Comparison of ENCODE assay signal across 1 cellular context in the genomic region with DNA sequence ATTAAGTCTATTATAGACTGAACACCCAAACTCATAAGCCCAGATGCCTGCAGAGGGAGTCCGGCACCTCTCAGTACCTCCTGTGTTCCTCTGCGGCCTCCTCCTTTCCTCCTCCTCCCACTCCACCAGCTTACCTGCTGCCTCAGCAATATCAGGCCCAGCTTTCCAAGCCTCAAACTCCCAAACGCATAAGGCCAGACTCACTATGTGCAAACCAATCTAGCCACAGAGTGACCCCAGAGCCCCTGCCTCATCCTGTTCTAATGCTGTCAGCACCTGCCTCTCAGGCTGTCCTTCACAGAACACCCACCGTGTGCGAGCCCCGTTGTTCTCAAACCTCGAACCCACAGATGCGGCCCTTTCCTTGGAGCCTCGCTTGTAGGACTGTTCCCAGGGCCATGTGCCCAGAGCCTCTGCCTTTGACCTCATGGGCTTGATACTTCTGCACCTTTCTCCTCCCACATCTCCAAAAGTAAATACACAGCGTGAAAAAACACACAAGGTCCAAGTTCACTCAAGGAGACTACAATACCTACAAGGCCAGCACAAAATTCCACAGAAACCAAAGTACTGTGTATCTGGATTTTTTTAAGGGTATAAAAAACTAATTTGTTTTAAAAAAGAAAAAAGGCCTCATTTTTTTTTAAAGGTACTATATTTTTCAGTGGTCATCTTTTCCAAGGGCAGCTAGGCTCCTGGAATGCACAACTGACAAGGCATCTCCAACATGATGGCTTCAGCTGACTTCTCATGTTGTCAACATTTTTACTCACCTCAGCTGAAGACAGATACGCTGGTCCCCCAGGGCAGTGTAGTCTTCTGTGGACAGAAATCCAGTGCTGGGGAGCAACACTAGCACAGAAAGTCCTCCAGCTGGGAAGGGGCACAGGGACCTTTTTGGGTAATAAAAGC.
A peak's percentile ranks its signal among the peaks of the same experiment; 100 is the strongest.
TF ChIP-seq lines count a peak whose summit lies in the region.

No MANE protein-coding gene starts in this region.

TF ChIP-seq in HepG2, 621 proteins besides CTCF, POLR2A, EP300 and RAD21 (continues in another document):
- peak; percentile 47; the same call in 1 of the 2 replicates for TF ChIP-seq GATA4 (IDR thresholded peaks at IDR 0.05; ENCODE audit: borderline replicate concordance, low read depth)
- TF ChIP-seq RBM22 (optimal IDR thresholded peaks at IDR 0.05; ENCODE audit: low read length), result peak; percentile 39
- peak; percentile 88 for TF ChIP-seq ZSCAN21 (CRISPR knock-in tag; IDR thresholded peaks at IDR 0.05; ENCODE audit: borderline replicate concordance)
- TF ChIP-seq ZMAT5 (CRISPR knock-in tag; IDR thresholded peaks at IDR 0.05; ENCODE audit: borderline replicate concordance, low read depth), result no peak
- TF ChIP-seq ZNF34 (CRISPR knock-in tag; IDR thresholded peaks at IDR 0.05; ENCODE audit: borderline replicate concordance), result no peak
- TF ChIP-seq ZFP62 (CRISPR knock-in tag; IDR thresholded peaks at IDR 0.05), result no peak
- TF ChIP-seq MAFG (CRISPR knock-in tag; IDR thresholded peaks at IDR 0.05), result peak; percentile 83
- TF ChIP-seq GATAD1 (CRISPR knock-in tag; IDR thresholded peaks at IDR 0.05), result peak; percentile 75
- TF ChIP-seq, protein P1, sequence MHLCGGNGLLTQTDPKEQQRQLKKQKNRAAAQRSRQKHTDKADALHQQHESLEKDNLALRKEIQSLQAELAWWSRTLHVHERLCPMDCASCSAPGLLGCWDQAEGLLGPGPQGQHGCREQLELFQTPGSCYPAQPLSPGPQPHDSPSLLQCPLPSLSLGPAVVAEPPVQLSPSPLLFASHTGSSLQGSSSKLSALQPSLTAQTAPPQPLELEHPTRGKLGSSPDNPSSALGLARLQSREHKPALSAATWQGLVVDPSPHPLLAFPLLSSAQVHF (CRISPR knock-in tag; IDR thresholded peaks at IDR 0.05), result no peak
- TF ChIP-seq GPN1 (CRISPR knock-in tag; IDR thresholded peaks at IDR 0.05; ENCODE audit: borderline replicate concordance), result peak; percentile 55; the same call in 1 of the 2 replicates
- peak; percentile 81 for TF ChIP-seq XRCC5 (optimal IDR thresholded peaks at IDR 0.05; ENCODE audit: low read length)
- TF ChIP-seq ZBTB1 (CRISPR knock-in tag; IDR thresholded peaks at IDR 0.05; ENCODE audit: borderline replicate concordance), result no peak
- no peak for TF ChIP-seq JUND (CRISPR knock-in tag; IDR thresholded peaks at IDR 0.05)
- no peak for TF ChIP-seq ZKSCAN5 (CRISPR knock-in tag; IDR thresholded peaks at IDR 0.05)
- TF ChIP-seq BORCS8-MEF2B (CRISPR knock-in tag; IDR thresholded peaks at IDR 0.05), result peak; percentile 98
- TF ChIP-seq ESRRA (CRISPR knock-in tag; IDR thresholded peaks at IDR 0.05; ENCODE audit: low read depth), result peak; percentile 87
- TF ChIP-seq POLR2G (IDR thresholded peaks at IDR 0.05; ENCODE audit: low read depth, low read length), result peak; percentile 51; the same call in 1 of the 2 replicates
- TF ChIP-seq AGO1 (IDR thresholded peaks at IDR 0.05; ENCODE audit: low read depth, low read length, poor library complexity, severe bottlenecking), result no peak
- TF ChIP-seq SETDB1 (CRISPR knock-in tag; IDR thresholded peaks at IDR 0.05; ENCODE audit: borderline replicate concordance), result no peak
- no peak for TF ChIP-seq SALL2 (CRISPR knock-in tag; IDR thresholded peaks at IDR 0.05)
- TF ChIP-seq PCBP1 (IDR thresholded peaks at IDR 0.05; ENCODE audit: borderline replicate concordance, low read depth, low read length), result no peak
- TF ChIP-seq ZZZ3 (CRISPR knock-in tag; IDR thresholded peaks at IDR 0.05; ENCODE audit: borderline replicate concordance), result peak; percentile 47; the same call in 1 of the 2 replicates
- TF ChIP-seq STAT5B (CRISPR knock-in tag; IDR thresholded peaks at IDR 0.05), result 0 out of 2 replicates have a peak, but pooled peaks have one; percentile 34
- TF ChIP-seq ZNF33B (CRISPR knock-in tag; IDR thresholded peaks at IDR 0.05), result peak; percentile 96
- no peak for TF ChIP-seq ZNF83 (CRISPR knock-in tag; IDR thresholded peaks at IDR 0.05; ENCODE audit: borderline replicate concordance)
- TF ChIP-seq ZNF687 (CRISPR knock-in tag; IDR thresholded peaks at IDR 0.05), result peak; percentile 100
- TF ChIP-seq, protein P2, sequence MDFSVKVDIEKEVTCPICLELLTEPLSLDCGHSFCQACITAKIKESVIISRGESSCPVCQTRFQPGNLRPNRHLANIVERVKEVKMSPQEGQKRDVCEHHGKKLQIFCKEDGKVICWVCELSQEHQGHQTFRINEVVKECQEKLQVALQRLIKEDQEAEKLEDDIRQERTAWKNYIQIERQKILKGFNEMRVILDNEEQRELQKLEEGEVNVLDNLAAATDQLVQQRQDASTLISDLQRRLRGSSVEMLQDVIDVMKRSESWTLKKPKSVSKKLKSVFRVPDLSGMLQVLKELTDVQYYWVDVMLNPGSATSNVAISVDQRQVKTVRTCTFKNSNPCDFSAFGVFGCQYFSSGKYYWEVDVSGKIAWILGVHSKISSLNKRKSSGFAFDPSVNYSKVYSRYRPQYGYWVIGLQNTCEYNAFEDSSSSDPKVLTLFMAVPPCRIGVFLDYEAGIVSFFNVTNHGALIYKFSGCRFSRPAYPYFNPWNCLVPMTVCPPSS (IDR thresholded peaks at IDR 0.05), result no peak
- peak; percentile 86; the same call in 1 of the 2 replicates for TF ChIP-seq SIN3A (IDR thresholded peaks at IDR 0.05; ENCODE audit: borderline replicate concordance, low read depth, low read length)
- no peak for TF ChIP-seq POLR2AphosphoS5 (IDR thresholded peaks at IDR 0.05; ENCODE audit: low read depth, low read length)
- no peak for TF ChIP-seq PHB2 (IDR thresholded peaks at IDR 0.05; ENCODE audit: partially characterized antibody)
- TF ChIP-seq, protein P3, sequence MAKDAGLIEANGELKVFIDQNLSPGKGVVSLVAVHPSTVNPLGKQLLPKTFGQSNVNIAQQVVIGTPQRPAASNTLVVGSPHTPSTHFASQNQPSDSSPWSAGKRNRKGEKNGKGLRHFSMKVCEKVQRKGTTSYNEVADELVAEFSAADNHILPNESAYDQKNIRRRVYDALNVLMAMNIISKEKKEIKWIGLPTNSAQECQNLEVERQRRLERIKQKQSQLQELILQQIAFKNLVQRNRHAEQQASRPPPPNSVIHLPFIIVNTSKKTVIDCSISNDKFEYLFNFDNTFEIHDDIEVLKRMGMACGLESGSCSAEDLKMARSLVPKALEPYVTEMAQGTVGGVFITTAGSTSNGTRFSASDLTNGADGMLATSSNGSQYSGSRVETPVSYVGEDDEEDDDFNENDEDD (CRISPR knock-in tag; IDR thresholded peaks at IDR 0.05; ENCODE audit: borderline replicate concordance), result peak; percentile 97
- TF ChIP-seq ZNF383 (CRISPR knock-in tag; IDR thresholded peaks at IDR 0.05; ENCODE audit: borderline replicate concordance), result no peak
- TF ChIP-seq ZNF33A (CRISPR knock-in tag; IDR thresholded peaks at IDR 0.05; ENCODE audit: borderline replicate concordance), result no peak
- TF ChIP-seq ZNF746 (CRISPR knock-in tag; IDR thresholded peaks at IDR 0.05), result peak; percentile 87; the same call in 1 of the 2 replicates
- TF ChIP-seq TAF15 (IDR thresholded peaks at IDR 0.05; ENCODE audit: low read depth, low read length, poor library complexity, severe bottlenecking), result no peak
- no peak for TF ChIP-seq ZNF101 (CRISPR knock-in tag; IDR thresholded peaks at IDR 0.05; ENCODE audit: borderline replicate concordance, low read depth)
- TF ChIP-seq, protein P4, sequence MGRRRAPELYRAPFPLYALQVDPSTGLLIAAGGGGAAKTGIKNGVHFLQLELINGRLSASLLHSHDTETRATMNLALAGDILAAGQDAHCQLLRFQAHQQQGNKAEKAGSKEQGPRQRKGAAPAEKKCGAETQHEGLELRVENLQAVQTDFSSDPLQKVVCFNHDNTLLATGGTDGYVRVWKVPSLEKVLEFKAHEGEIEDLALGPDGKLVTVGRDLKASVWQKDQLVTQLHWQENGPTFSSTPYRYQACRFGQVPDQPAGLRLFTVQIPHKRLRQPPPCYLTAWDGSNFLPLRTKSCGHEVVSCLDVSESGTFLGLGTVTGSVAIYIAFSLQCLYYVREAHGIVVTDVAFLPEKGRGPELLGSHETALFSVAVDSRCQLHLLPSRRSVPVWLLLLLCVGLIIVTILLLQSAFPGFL (CRISPR knock-in tag; IDR thresholded peaks at IDR 0.05), result no peak
- TF ChIP-seq ATF7 (IDR thresholded peaks at IDR 0.05), result no peak
- TF ChIP-seq ATF7 (CRISPR knock-in tag; IDR thresholded peaks at IDR 0.05), result peak; percentile 54
- peak; percentile 90 for TF ChIP-seq ZNF121 (CRISPR knock-in tag; IDR thresholded peaks at IDR 0.05)
- TF ChIP-seq, protein P5, sequence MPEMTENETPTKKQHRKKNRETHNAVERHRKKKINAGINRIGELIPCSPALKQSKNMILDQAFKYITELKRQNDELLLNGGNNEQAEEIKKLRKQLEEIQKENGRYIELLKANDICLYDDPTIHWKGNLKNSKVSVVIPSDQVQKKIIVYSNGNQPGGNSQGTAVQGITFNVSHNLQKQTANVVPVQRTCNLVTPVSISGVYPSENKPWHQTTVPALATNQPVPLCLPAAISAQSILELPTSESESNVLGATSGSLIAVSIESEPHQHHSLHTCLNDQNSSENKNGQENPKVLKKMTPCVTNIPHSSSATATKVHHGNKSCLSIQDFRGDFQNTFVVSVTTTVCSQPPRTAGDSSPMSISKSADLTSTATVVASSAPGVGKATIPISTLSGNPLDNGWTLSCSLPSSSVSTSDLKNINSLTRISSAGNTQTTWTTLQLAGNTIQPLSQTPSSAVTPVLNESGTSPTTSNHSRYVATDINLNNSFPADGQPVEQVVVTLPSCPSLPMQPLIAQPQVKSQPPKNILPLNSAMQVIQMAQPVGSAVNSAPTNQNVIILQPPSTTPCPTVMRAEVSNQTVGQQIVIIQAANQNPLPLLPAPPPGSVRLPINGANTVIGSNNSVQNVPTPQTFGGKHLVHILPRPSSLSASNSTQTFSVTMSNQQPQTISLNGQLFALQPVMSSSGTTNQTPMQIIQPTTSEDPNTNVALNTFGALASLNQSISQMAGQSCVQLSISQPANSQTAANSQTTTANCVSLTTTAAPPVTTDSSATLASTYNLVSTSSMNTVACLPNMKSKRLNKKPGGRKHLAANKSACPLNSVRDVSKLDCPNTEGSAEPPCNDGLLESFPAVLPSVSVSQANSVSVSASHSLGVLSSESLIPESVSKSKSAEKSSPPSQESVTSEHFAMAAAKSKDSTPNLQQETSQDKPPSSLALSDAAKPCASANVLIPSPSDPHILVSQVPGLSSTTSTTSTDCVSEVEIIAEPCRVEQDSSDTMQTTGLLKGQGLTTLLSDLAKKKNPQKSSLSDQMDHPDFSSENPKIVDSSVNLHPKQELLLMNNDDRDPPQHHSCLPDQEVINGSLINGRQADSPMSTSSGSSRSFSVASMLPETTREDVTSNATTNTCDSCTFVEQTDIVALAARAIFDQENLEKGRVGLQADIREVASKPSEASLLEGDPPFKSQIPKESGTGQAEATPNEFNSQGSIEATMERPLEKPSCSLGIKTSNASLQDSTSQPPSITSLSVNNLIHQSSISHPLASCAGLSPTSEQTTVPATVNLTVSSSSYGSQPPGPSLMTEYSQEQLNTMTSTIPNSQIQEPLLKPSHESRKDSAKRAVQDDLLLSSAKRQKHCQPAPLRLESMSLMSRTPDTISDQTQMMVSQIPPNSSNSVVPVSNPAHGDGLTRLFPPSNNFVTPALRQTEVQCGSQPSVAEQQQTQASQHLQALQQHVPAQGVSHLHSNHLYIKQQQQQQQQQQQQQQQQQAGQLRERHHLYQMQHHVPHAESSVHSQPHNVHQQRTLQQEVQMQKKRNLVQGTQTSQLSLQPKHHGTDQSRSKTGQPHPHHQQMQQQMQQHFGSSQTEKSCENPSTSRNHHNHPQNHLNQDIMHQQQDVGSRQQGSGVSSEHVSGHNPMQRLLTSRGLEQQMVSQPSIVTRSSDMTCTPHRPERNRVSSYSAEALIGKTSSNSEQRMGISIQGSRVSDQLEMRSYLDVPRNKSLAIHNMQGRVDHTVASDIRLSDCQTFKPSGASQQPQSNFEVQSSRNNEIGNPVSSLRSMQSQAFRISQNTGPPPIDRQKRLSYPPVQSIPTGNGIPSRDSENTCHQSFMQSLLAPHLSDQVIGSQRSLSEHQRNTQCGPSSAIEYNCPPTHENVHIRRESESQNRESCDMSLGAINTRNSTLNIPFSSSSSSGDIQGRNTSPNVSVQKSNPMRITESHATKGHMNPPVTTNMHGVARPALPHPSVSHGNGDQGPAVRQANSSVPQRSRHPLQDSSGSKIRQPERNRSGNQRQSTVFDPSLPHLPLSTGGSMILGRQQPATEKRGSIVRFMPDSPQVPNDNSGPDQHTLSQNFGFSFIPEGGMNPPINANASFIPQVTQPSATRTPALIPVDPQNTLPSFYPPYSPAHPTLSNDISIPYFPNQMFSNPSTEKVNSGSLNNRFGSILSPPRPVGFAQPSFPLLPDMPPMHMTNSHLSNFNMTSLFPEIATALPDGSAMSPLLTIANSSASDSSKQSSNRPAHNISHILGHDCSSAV (CRISPR knock-in tag; IDR thresholded peaks at IDR 0.05; ENCODE audit: borderline replicate concordance), result no peak; the same call in 1 of the 2 replicates
